13 cellular contexts compared by ENCODE assay signal in the genomic region with DNA sequence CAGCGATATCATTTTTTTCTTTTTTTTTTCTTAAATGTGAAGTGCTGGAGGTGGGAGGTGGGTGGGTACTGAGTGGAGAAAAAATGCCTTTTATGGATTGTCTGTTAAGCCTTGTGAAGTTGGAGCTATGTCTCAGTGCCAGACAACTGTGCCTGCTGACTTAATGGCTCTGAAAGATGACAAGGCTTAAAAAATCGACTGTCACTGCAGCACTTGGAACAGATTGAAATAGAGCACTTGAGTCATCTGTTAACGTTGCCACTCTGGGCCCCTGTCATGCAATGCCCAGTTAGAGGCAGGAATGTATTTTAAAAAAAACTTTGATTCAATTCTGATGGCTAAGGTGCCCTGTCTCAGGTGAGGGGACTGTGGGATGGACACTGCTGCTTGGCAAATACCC.
DNase-seq lines count a peak whose midpoint lies in the region; ATAC-seq and TF ChIP-seq lines count a peak whose summit lies in the region.
"Had no signal": no experiment of that assay in that cellular context is flagged by ENCODE, and none has a peak within 500 bp of the region (broad histone marks: within the 10 kb centered on the region; RNA-seq: fewer than 3 reads in every experiment).

No MANE protein-coding gene starts in this region.

- DNase-seq in COLO668 (lab: John Stamatoyannopoulos, UW; ENCODE audit: unreplicated experiment) (peak; percentile 19), NCI-H510A treated with DMSO at 0.1 percent for 48 hours (lab: John Stamatoyannopoulos, UW) (peak; percentile 70), mesenchymal stem cell (no peak), thoracic aorta (ENCODE audit: low spot score) (no peak), HK-2 (ENCODE audit: unreplicated experiment) (no peak), SKM-1 treated with dmso at 0.1 percent for 144 hours (lab: John Stamatoyannopoulos, UW; ENCODE audit: unreplicated experiment) (no peak), NOMO-1 treated with DMSO at 0.1 percent for 48 hours (lab: John Stamatoyannopoulos, UW; ENCODE audit: unreplicated experiment) (no peak)
- DNase-seq: ACHN; CD4-positive, alpha-beta T cell; DMS153 had no signal

- no peak overlapping the region for H3K14ac ChIP-seq in mesenchymal stem cell (ENCODE audit: low read length in 2 of 2)

- peak overlapping the region; percentile 28 for H3K4me2 ChIP-seq in mesenchymal stem cell (ENCODE audit: low read length, poor library complexity, severe bottlenecking)

- no peak overlapping the region for H2AFZ ChIP-seq in mesenchymal stem cell (ENCODE audit: low read depth, low read length)

- peaks cover 3 to 17% of the 10 kb centered on the region in 2 experiments for H3K27me3 ChIP-seq in mesenchymal stem cell (ENCODE audit: control insufficient read depth in 1 of 2, insufficient read depth in 1 of 2, low read length in 2 of 2)
- H3K27me3 ChIP-seq in thoracic aorta (replicated peaks; ENCODE audit: insufficient read depth): no peaks in the 10 kb centered on the region

- no peak overlapping the region for H3K4ac ChIP-seq in mesenchymal stem cell (ENCODE audit: low read depth in 1 of 2, low read length in 2 of 2)

- H2AK5ac ChIP-seq in mesenchymal stem cell (ENCODE audit: low read length, severe bottlenecking): no peak overlapping the region

- TF ChIP-seq CTCF in thoracic aorta (IDR thresholded peaks at IDR 0.05): no peak

- H2BK12ac ChIP-seq in mesenchymal stem cell (ENCODE audit: low read length in 2 of 2): no peak overlapping the region

- H3K9me3 ChIP-seq in mesenchymal stem cell (ENCODE audit: control insufficient read depth, low read length): no peaks in the 10 kb centered on the region
- no peaks in the 10 kb centered on the region for H3K9me3 ChIP-seq in thoracic aorta
- H3K9me3 ChIP-seq: HAP-1 had no signal

- H4K91ac ChIP-seq in mesenchymal stem cell (ENCODE audit: low read length): no peak overlapping the region

- H3K4me3 ChIP-seq in mesenchymal stem cell (ENCODE audit: insufficient read depth in 1 of 2, low read depth in 1 of 2, low read length in 2 of 2): no peak overlapping the region
- H3K4me3 ChIP-seq in thoracic aorta: no peak overlapping the region
- H3K4me3 ChIP-seq: HAP-1 had no signal

- no peaks in the 10 kb centered on the region for H3K79me1 ChIP-seq in mesenchymal stem cell (replicated peaks; ENCODE audit: low read length, poor library complexity, severe bottlenecking)

- no peak overlapping the region for H2BK120ac ChIP-seq in mesenchymal stem cell (ENCODE audit: low read depth, low read length)

- no peak overlapping the region for H2BK5ac ChIP-seq in mesenchymal stem cell (ENCODE audit: low read depth, low read length, poor library complexity, severe bottlenecking)

- H2BK15ac ChIP-seq in mesenchymal stem cell (ENCODE audit: low read depth, poor library complexity, severe bottlenecking): no peak overlapping the region

- WGBS in mesenchymal stem cell: 64% methylated on average over 3 of the region's 3 CpGs

- H4K8ac ChIP-seq in mesenchymal stem cell (ENCODE audit: low read length): no peak overlapping the region

- H3K4me1 ChIP-seq in mesenchymal stem cell (ENCODE audit: control insufficient read depth, insufficient read depth, low read depth, low read length): no peaks in the 10 kb centered on the region
- H3K4me1 ChIP-seq in thoracic aorta (ENCODE audit: control insufficient read depth in 1 of 2, low read depth in 2 of 2): peaks cover 5 to 24% of the 10 kb centered on the region in 2 donors
- H3K4me1 ChIP-seq: HAP-1 had no signal

- H3K27ac ChIP-seq in mesenchymal stem cell (ENCODE audit: low read length, poor library complexity, severe bottlenecking) (no peak overlapping the region), thoracic aorta (peak overlapping the region; percentile 10 to 21)
- H3K27ac ChIP-seq: C4-2B, HL-60 had no signal

- H3K23ac ChIP-seq in mesenchymal stem cell (ENCODE audit: low read length in 2 of 2): no peak overlapping the region

- peak; percentile 32 for ATAC-seq in thoracic aorta (ENCODE audit: insufficient number of reproducible peaks, low FRiP score, low read depth)

- no peak overlapping the region for H3K9ac ChIP-seq in mesenchymal stem cell (ENCODE audit: low read length)

- H3K36me3 ChIP-seq in mesenchymal stem cell (ENCODE audit: control insufficient read depth in 1 of 2, insufficient read depth in 2 of 2, low read depth in 1 of 2, low read length in 2 of 2): no peaks in the 10 kb centered on the region
- H3K36me3 ChIP-seq in thoracic aorta: no peaks in the 10 kb centered on the region
- H3K36me3 ChIP-seq: HAP-1 had no signal

- no peak overlapping the region for H3K18ac ChIP-seq in mesenchymal stem cell (ENCODE audit: low read depth in 1 of 2, low read length in 2 of 2)

Comparison
In these comparisons a context has a peak if more than half of its experiments do, and no peak if none do; other contexts are left out.
1. DNase-seq: peak in COLO668 (single experiment) and NCI-H510A treated with DMSO at 0.1 percent for 48 hours (single experiment); none in mesenchymal stem cell (single experiment), thoracic aorta (single experiment), HK-2 (single experiment), SKM-1 treated with dmso at 0.1 percent for 144 hours (single experiment) and NOMO-1 treated with DMSO at 0.1 percent for 48 hours (single experiment).